ENCODE assay signal across 40 cellular contexts in genomic region chr2:194557993-194558392, GRCh38.
"Had no signal": no experiment of that assay in that cellular context is flagged by ENCODE, and none has a peak within 500 bp of the region (broad histone marks: within the 10 kb centered on the region; RNA-seq: fewer than 3 reads in every experiment).

No MANE protein-coding gene starts in this region.

- H3K4me1 Mint-ChIP-seq: activated naive CD4-positive, alpha-beta T cell treated with anti-CD3 and anti-CD28 coated beads, Interleukin-2, amount 10 ng/mL, durations not matched to agents 7 days and 5 days; activated naive CD4-positive, alpha-beta T cell treated with anti-CD3 and anti-CD28 coated beads, Interleukin-2, amount 50 U/mL, for 24 hours; activated naive CD8-positive, alpha-beta T cell treated with anti-CD3 and anti-CD28 coated beads for 36 hours; activated naive CD8-positive, alpha-beta T cell treated with anti-CD3 and anti-CD28 coated beads, Interleukin-2, amount 10 ng/mL, durations not matched to agents 7 days and 5 days; activated naive CD8-positive, alpha-beta T cell treated with anti-CD3 and anti-CD28 coated beads, Interleukin-2, amount 50 U/mL, for 24 hours; activated T-helper 17 cell treated with anti-CD3 and anti-CD28 coated beads, Interleukin-2, amount 50 U/mL, for 72 hours; central memory CD8-positive, alpha-beta T cell had no signal

- H3K9me3 ChIP-seq: adrenal gland, ascending aorta, breast epithelium had no signal

- H3K36me3 ChIP-seq: adrenal gland, ascending aorta, brain microvascular endothelial cell, breast epithelium, cardiac muscle cell had no signal

- DNase-seq: activated effector memory CD4-positive, alpha-beta T cell treated with anti-CD3 and anti-CD28 coated beads, Interleukin-2, amount 50 U/mL, for 16 hours; activated effector memory CD4-positive, alpha-beta T cell treated with Interleukin-2 at 50 U/mL for 16 hours; activated gamma-delta T cell; activated gamma-delta T cell treated with Interleukin-2 at 50 U/mL for 16 hours; activated naive CD4-positive, alpha-beta T cell; activated naive CD4-positive, alpha-beta T cell treated with anti-CD3 and anti-CD28 coated beads for 36 hours; activated naive CD4-positive, alpha-beta T cell treated with anti-CD3 and anti-CD28 coated beads, Interleukin-2, amount 10 ng/mL, durations not matched to agents 7 days and 5 days; activated naive CD4-positive, alpha-beta T cell treated with anti-CD3 and anti-CD28 coated beads, Interleukin-2, amount 50 U/mL, for 16 hours; activated naive CD4-positive, alpha-beta T cell treated with Interleukin-2 at 50 U/mL for 16 hours; activated naive CD8-positive, alpha-beta T cell treated with anti-CD3 and anti-CD28 coated beads for 36 hours; activated naive CD8-positive, alpha-beta T cell treated with anti-CD3 and anti-CD28 coated beads, Interleukin-2, amount 10 ng/mL, durations not matched to agents 7 days and 5 days; activated naive CD8-positive, alpha-beta T cell treated with anti-CD3 and anti-CD28 coated beads, Interleukin-2, amount 50 U/mL, for 24 hours; activated T-cell treated with anti-CD3 and anti-CD28 coated beads, Interleukin-2, amount 50 U/mL, for 1 hour; activated T-cell treated with anti-CD3 and anti-CD28 coated beads, Interleukin-2, amount 50 U/mL, for 24 hours; activated T-cell treated with anti-CD3 and anti-CD28 coated beads, Interleukin-2, amount 50 U/mL, for 4 hours; activated T-cell treated with anti-CD3 and anti-CD28 coated beads, Interleukin-2, amount 50 U/mL, for 48 hours; activated T-cell treated with anti-CD3 and anti-CD28 coated beads, Interleukin-2, amount 50 U/mL, for 72 hours; adrenal gland; amniotic stem cell; amygdala; anterior cingulate cortex; aorta; body of pancreas; brain microvascular endothelial cell; caudate nucleus; central memory CD4-positive, alpha-beta T cell; cerebellar nuclear complex had no signal

- H3K27ac Mint-ChIP-seq: activated naive CD4-positive, alpha-beta T cell treated with anti-CD3 and anti-CD28 coated beads for 36 hours; activated naive CD4-positive, alpha-beta T cell treated with anti-CD3 and anti-CD28 coated beads, Interleukin-2, amount 10 ng/mL, durations not matched to agents 7 days and 5 days; activated naive CD4-positive, alpha-beta T cell treated with anti-CD3 and anti-CD28 coated beads, Interleukin-2, amount 50 U/mL, for 24 hours; activated naive CD4-positive, alpha-beta T cell treated with anti-CD3 and anti-CD28 coated beads, Interleukin-2, amount 50 U/mL, for 72 hours; activated naive CD8-positive, alpha-beta T cell; activated naive CD8-positive, alpha-beta T cell treated with anti-CD3 and anti-CD28 coated beads for 36 hours; activated naive CD8-positive, alpha-beta T cell treated with anti-CD3 and anti-CD28 coated beads, Interleukin-2, amount 10 ng/mL, durations not matched to agents 7 days and 5 days; activated naive CD8-positive, alpha-beta T cell treated with anti-CD3 and anti-CD28 coated beads, Interleukin-2, amount 50 U/mL, for 24 hours; activated T-cell treated with anti-CD3 and anti-CD28 coated beads, Interleukin-2, amount 50 U/mL, for 24 hours; activated T-cell treated with anti-CD3 and anti-CD28 coated beads, Interleukin-2, amount 50 U/mL, for 72 hours; activated T-helper 1 cell treated with anti-CD3 and anti-CD28 coated beads, Interleukin-12 subunit alpha, Interleukin-12 subunit beta, Interleukin-2, Interleukin-4 antibody, amounts not matched to agents 30 ng/mL and 10 ng/mL and 1 ng/mL, durations not matched to agents 14 hours and 24 hours and 36 hours; activated T-helper 17 cell treated with anti-CD3 and anti-CD28 coated beads, Interleukin-2, amount 50 U/mL, for 72 hours; activated T-helper 2 cell treated with anti-CD3 and anti-CD28 coated beads, Interferon-gamma antibody, Interleukin-2, Interleukin-4, amounts not matched to agents 10 μg/mL and 5 μg/mL and 100 μg/mL, durations not matched to agents 14 hours and 24 hours and 36 hours; brain had no signal

- H3K36me3 Mint-ChIP-seq: activated naive CD4-positive, alpha-beta T cell treated with anti-CD3 and anti-CD28 coated beads, Interleukin-2, amount 10 ng/mL, durations not matched to agents 7 days and 5 days; activated naive CD4-positive, alpha-beta T cell treated with anti-CD3 and anti-CD28 coated beads, Interleukin-2, amount 50 U/mL, for 24 hours; activated naive CD4-positive, alpha-beta T cell treated with anti-CD3 and anti-CD28 coated beads, Interleukin-2, amount 50 U/mL, for 72 hours; activated naive CD8-positive, alpha-beta T cell; activated naive CD8-positive, alpha-beta T cell treated with anti-CD3 and anti-CD28 coated beads for 36 hours; activated naive CD8-positive, alpha-beta T cell treated with anti-CD3 and anti-CD28 coated beads, Interleukin-2, amount 10 ng/mL, durations not matched to agents 7 days and 5 days; brain had no signal

- H3K9me3 Mint-ChIP-seq: activated naive CD4-positive, alpha-beta T cell treated with anti-CD3 and anti-CD28 coated beads for 36 hours; activated naive CD4-positive, alpha-beta T cell treated with anti-CD3 and anti-CD28 coated beads, Interleukin-2, amount 10 ng/mL, durations not matched to agents 7 days and 5 days; activated naive CD4-positive, alpha-beta T cell treated with anti-CD3 and anti-CD28 coated beads, Interleukin-2, amount 50 U/mL, for 24 hours; activated naive CD4-positive, alpha-beta T cell treated with anti-CD3 and anti-CD28 coated beads, Interleukin-2, amount 50 U/mL, for 72 hours; activated naive CD8-positive, alpha-beta T cell treated with anti-CD3 and anti-CD28 coated beads for 36 hours; activated naive CD8-positive, alpha-beta T cell treated with anti-CD3 and anti-CD28 coated beads, Interleukin-2, amount 10 ng/mL, durations not matched to agents 7 days and 5 days; activated naive CD8-positive, alpha-beta T cell treated with anti-CD3 and anti-CD28 coated beads, Interleukin-2, amount 50 U/mL, for 24 hours; activated T-cell treated with anti-CD3 and anti-CD28 coated beads, Interleukin-2, amount 50 U/mL, for 24 hours; activated T-cell treated with anti-CD3 and anti-CD28 coated beads, Interleukin-2, amount 50 U/mL, for 4 hours; activated T-cell treated with anti-CD3 and anti-CD28 coated beads, Interleukin-2, amount 50 U/mL, for 72 hours; activated T-helper 1 cell treated with anti-CD3 and anti-CD28 coated beads, Interleukin-12 subunit alpha, Interleukin-12 subunit beta, Interleukin-2, Interleukin-4 antibody, amounts not matched to agents 30 ng/mL and 10 ng/mL and 1 ng/mL, durations not matched to agents 14 hours and 24 hours and 36 hours; activated T-helper 17 cell treated with anti-CD3 and anti-CD28 coated beads, Interleukin-2, amount 50 U/mL, for 72 hours; activated T-helper 2 cell treated with anti-CD3 and anti-CD28 coated beads, Interferon-gamma antibody, Interleukin-2, Interleukin-4, amounts not matched to agents 10 μg/mL and 5 μg/mL and 100 μg/mL, durations not matched to agents 14 hours and 24 hours and 36 hours; central memory CD8-positive, alpha-beta T cell had no signal

- H3K4me3 Mint-ChIP-seq: activated naive CD4-positive, alpha-beta T cell treated with anti-CD3 and anti-CD28 coated beads for 36 hours; activated naive CD4-positive, alpha-beta T cell treated with anti-CD3 and anti-CD28 coated beads, Interleukin-2, amount 10 ng/mL, durations not matched to agents 7 days and 5 days; activated naive CD4-positive, alpha-beta T cell treated with anti-CD3 and anti-CD28 coated beads, Interleukin-2, amount 50 U/mL, for 24 hours; activated naive CD8-positive, alpha-beta T cell; activated naive CD8-positive, alpha-beta T cell treated with anti-CD3 and anti-CD28 coated beads for 36 hours; activated naive CD8-positive, alpha-beta T cell treated with anti-CD3 and anti-CD28 coated beads, Interleukin-2, amount 10 ng/mL, durations not matched to agents 7 days and 5 days; activated naive CD8-positive, alpha-beta T cell treated with anti-CD3 and anti-CD28 coated beads, Interleukin-2, amount 50 U/mL, for 24 hours; activated T-cell treated with anti-CD3 and anti-CD28 coated beads, Interleukin-2, amount 50 U/mL, for 24 hours; activated T-cell treated with anti-CD3 and anti-CD28 coated beads, Interleukin-2, amount 50 U/mL, for 4 hours; activated T-cell treated with anti-CD3 and anti-CD28 coated beads, Interleukin-2, amount 50 U/mL, for 72 hours; activated T-helper 1 cell treated with anti-CD3 and anti-CD28 coated beads, Interleukin-12 subunit alpha, Interleukin-12 subunit beta, Interleukin-2, Interleukin-4 antibody, amounts not matched to agents 30 ng/mL and 10 ng/mL and 1 ng/mL, durations not matched to agents 14 hours and 24 hours and 36 hours; activated T-helper 17 cell treated with anti-CD3 and anti-CD28 coated beads, Interleukin-2, amount 50 U/mL, for 72 hours; brain; central memory CD8-positive, alpha-beta T cell had no signal

- H3K4me1 ChIP-seq: adrenal gland, ascending aorta, body of pancreas, breast epithelium had no signal

- ATAC-seq: activated naive CD4-positive, alpha-beta T cell treated with anti-CD3 and anti-CD28 coated beads, Interleukin-2, amount 50 U/mL, for 72 hours; activated naive CD8-positive, alpha-beta T cell treated with anti-CD3 and anti-CD28 coated beads, Interleukin-2, amount 50 U/mL, for 24 hours; activated T-cell treated with anti-CD3 and anti-CD28 coated beads, Interleukin-2, amount 50 U/mL, for 4 hours; activated T-cell treated with anti-CD3 and anti-CD28 coated beads, Interleukin-2, amount 50 U/mL, for 72 hours; activated T-helper 17 cell treated with anti-CD3 and anti-CD28 coated beads, Interleukin-2, amount 50 U/mL, for 72 hours; body of pancreas had no signal

- H3K27me3 ChIP-seq: adrenal gland, ascending aorta, body of pancreas, brain microvascular endothelial cell, breast epithelium had no signal

- FAIRE-seq: astrocyte, bronchial epithelial cell had no signal

- H3K27ac ChIP-seq: adrenal gland, ascending aorta, body of pancreas, brain microvascular endothelial cell, breast epithelium, cardiac muscle cell had no signal

- H3K27me3 Mint-ChIP-seq: activated naive CD4-positive, alpha-beta T cell treated with anti-CD3 and anti-CD28 coated beads, Interleukin-2, amount 10 ng/mL, durations not matched to agents 7 days and 5 days; activated naive CD4-positive, alpha-beta T cell treated with anti-CD3 and anti-CD28 coated beads, Interleukin-2, amount 50 U/mL, for 24 hours; activated naive CD8-positive, alpha-beta T cell; activated naive CD8-positive, alpha-beta T cell treated with anti-CD3 and anti-CD28 coated beads for 36 hours; activated naive CD8-positive, alpha-beta T cell treated with anti-CD3 and anti-CD28 coated beads, Interleukin-2, amount 50 U/mL, for 24 hours; activated T-cell treated with anti-CD3 and anti-CD28 coated beads, Interleukin-2, amount 50 U/mL, for 24 hours; central memory CD8-positive, alpha-beta T cell had no signal

- H3K4me3 ChIP-seq: adrenal gland, ascending aorta, body of pancreas, breast epithelium, cardiac muscle cell had no signal
